ENCODE assay signal across 35 cellular contexts in genomic region chr2:71647346-71647745, GRCh38.
"Had no signal": no experiment of that assay in that cellular context is flagged by ENCODE, and none has a peak within 500 bp of the region (broad histone marks: within the 10 kb centered on the region; RNA-seq: fewer than 3 reads in every experiment).

No MANE protein-coding gene starts in this region.

- H3K9me3 Mint-ChIP-seq: activated CD4-positive, alpha-beta memory T cell treated with anti-CD3 and anti-CD28 coated beads, Interleukin-2, amount 10 ng/mL, durations not matched to agents 7 days and 5 days; activated naive CD4-positive, alpha-beta T cell treated with anti-CD3 and anti-CD28 coated beads, Interleukin-2, amount 10 ng/mL, durations not matched to agents 7 days and 5 days; activated naive CD8-positive, alpha-beta T cell treated with anti-CD3 and anti-CD28 coated beads, Interleukin-2, amount 50 U/mL, for 24 hours had no signal

- H3K4me3 Mint-ChIP-seq: activated B cell treated with CpG ODN at 0.5 μM for 24 hours; activated CD4-positive, alpha-beta memory T cell treated with anti-CD3 and anti-CD28 coated beads, Interleukin-2, amount 10 ng/mL, durations not matched to agents 7 days and 5 days; activated naive CD4-positive, alpha-beta T cell treated with anti-CD3 and anti-CD28 coated beads, Interleukin-2, amount 10 ng/mL, durations not matched to agents 7 days and 5 days; activated naive CD8-positive, alpha-beta T cell; activated naive CD8-positive, alpha-beta T cell treated with anti-CD3 and anti-CD28 coated beads, Interleukin-2, amount 50 U/mL, for 24 hours had no signal

- ATAC-seq: activated CD8-positive, alpha-beta memory T cell treated with anti-CD3 and anti-CD28 coated beads, Interleukin-2, amount 10 ng/mL, durations not matched to agents 7 days and 5 days; activated naive CD8-positive, alpha-beta T cell treated with anti-CD3 and anti-CD28 coated beads, Interleukin-2, amount 50 U/mL, for 24 hours; body of pancreas; K562; Right ventricle myocardium inferior had no signal

- H3K4me2 ChIP-seq: PC-9 had no signal

- FAIRE-seq: K562, RCC 7860 had no signal

- H3K4me3 ChIP-seq: body of pancreas, breast epithelium, K562, PC-9 had no signal

- DNase-seq: activated B cell treated with CpG ODN at 0.5 μM for 24 hours; activated CD4-positive, alpha-beta memory T cell treated with anti-CD3 and anti-CD28 coated beads, Interleukin-2, amount 10 ng/mL, durations not matched to agents 7 days and 5 days; activated CD4-positive, alpha-beta T cell treated with anti-CD3 and anti-CD28 coated beads for 4 hours; activated CD4-positive, alpha-beta T cell treated with anti-CD3 and anti-CD28 coated beads, Interleukin-2, amount 50 U/mL, for 1 hour; activated CD4-positive, CD25-positive, alpha-beta regulatory T cell treated with anti-CD3 and anti-CD28 coated beads, Interleukin-2, amount 50 U/mL, for 72 hours; activated CD8-positive, alpha-beta memory T cell treated with anti-CD3 and anti-CD28 coated beads for 24 hours; activated CD8-positive, alpha-beta memory T cell treated with anti-CD3 and anti-CD28 coated beads, Interleukin-2, amount 10 ng/mL, durations not matched to agents 7 days and 5 days; activated CD8-positive, alpha-beta memory T cell treated with anti-CD3 and anti-CD28 coated beads, Interleukin-2, amount 50 U/mL, for 48 hours; activated effector memory CD4-positive, alpha-beta T cell treated with Interleukin-2 at 50 U/mL for 16 hours; activated naive CD4-positive, alpha-beta T cell treated with anti-CD3 and anti-CD28 coated beads, Interleukin-2, amount 10 ng/mL, durations not matched to agents 7 days and 5 days; activated naive CD8-positive, alpha-beta T cell treated with anti-CD3 and anti-CD28 coated beads, Interleukin-2, amount 50 U/mL, for 24 hours; activated T-cell treated with anti-CD3 and anti-CD28 coated beads, Interleukin-2, amount 50 U/mL, for 48 hours; aorta; body of pancreas; MV-4-11; NCI-H1092; NCI-H1436 treated with DMSO at 0.1 percent for 48 hours; NCI-H1694 treated with DMSO at 0.1 percent for 48 hours; NCI-H2029; NCI-H345; NCI-H524 treated with DMSO at 0.1 percent for 48 hours; NCI-H748 treated with DMSO at 0.1 percent for 48 hours; PC-9; SIG-M5; SW 1271; T-helper 1 cell; T-helper 2 cell; T-helper 9 cell had no signal

- H3K27ac Mint-ChIP-seq: activated B cell treated with CpG ODN at 0.5 μM for 24 hours; activated CD4-positive, alpha-beta memory T cell treated with anti-CD3 and anti-CD28 coated beads, Interleukin-2, amount 10 ng/mL, durations not matched to agents 7 days and 5 days; activated CD8-positive, alpha-beta memory T cell treated with anti-CD3 and anti-CD28 coated beads, Interleukin-2, amount 10 ng/mL, durations not matched to agents 7 days and 5 days; activated naive CD4-positive, alpha-beta T cell treated with anti-CD3 and anti-CD28 coated beads, Interleukin-2, amount 10 ng/mL, durations not matched to agents 7 days and 5 days; activated naive CD8-positive, alpha-beta T cell; activated naive CD8-positive, alpha-beta T cell treated with anti-CD3 and anti-CD28 coated beads, Interleukin-2, amount 50 U/mL, for 24 hours had no signal

- H3K27ac ChIP-seq: body of pancreas, breast epithelium, PC-9, RWPE1, VCaP had no signal

- H3K36me3 Mint-ChIP-seq: activated naive CD4-positive, alpha-beta T cell treated with anti-CD3 and anti-CD28 coated beads, Interleukin-2, amount 10 ng/mL, durations not matched to agents 7 days and 5 days; activated naive CD8-positive, alpha-beta T cell had no signal

- H3K4me1 Mint-ChIP-seq: activated B cell treated with CpG ODN at 0.5 μM for 24 hours; activated naive CD4-positive, alpha-beta T cell treated with anti-CD3 and anti-CD28 coated beads, Interleukin-2, amount 10 ng/mL, durations not matched to agents 7 days and 5 days; activated naive CD8-positive, alpha-beta T cell treated with anti-CD3 and anti-CD28 coated beads, Interleukin-2, amount 50 U/mL, for 24 hours had no signal

- H2AFZ ChIP-seq: PC-9 had no signal

- H3K4me1 ChIP-seq: body of pancreas, breast epithelium had no signal

- H3K9me3 ChIP-seq: body of pancreas, breast epithelium had no signal

- H3K27me3 ChIP-seq: body of pancreas, breast epithelium had no signal

- H3K36me3 ChIP-seq: breast epithelium had no signal
